Comparison of ENCODE assay signal across 10 cellular contexts in the genomic region with DNA sequence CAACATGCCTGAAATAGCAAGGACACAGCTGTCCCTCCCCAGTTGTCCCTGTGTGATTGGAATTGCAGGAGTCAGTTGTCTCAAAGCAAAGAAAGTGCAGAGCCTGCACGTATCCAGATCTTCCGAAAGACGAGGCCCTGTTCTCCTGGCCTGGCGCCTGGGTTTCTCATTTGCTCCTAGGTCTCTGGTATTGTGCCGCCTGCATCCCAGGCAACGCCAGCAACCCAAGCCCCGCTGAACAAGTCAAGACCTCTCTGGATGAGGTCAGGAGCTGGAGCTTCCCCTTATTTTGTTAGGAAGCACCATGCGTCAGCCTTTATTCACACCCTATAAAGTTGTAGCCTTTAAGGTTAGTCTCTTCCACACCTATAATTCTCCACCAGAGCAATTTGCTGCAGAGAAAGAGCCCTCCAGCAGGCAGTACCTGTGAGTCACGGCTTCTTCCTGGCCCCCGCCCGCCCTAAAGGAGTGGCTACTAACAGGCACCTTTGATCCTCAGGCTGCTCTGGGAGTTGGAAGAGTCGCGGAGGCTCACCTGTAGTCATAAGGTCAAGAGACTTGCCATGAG.
DNase-seq lines count a peak whose midpoint lies in the region; ATAC-seq, FAIRE-seq and TF ChIP-seq lines count a peak whose summit lies in the region.
"Had no signal": no experiment of that assay in that cellular context is flagged by ENCODE, and none has a peak within 500 bp of the region (broad histone marks: within the 10 kb centered on the region; RNA-seq: fewer than 3 reads in every experiment).

No MANE protein-coding gene starts in this region.

- H3K9me3 ChIP-seq in stomach, result no peaks in the 10 kb centered on the region

- peak; percentile 90 for ATAC-seq in left colon
- ATAC-seq in HG02870 (IDR thresholded peaks at IDR 0.05; ENCODE audit: unreplicated experiment), result no peak
- ATAC-seq in activated T-cell treated with anti-CD3 and anti-CD28 coated beads, Interleukin-2, amount 50 U/mL, for 4 hours, result no peak

- H3K27me3 Mint-ChIP-seq in activated T-cell treated with anti-CD3 and anti-CD28 coated beads, Interleukin-2, amount 50 U/mL, for 4 hours (ENCODE audit: low read depth), result no peaks in the 10 kb centered on the region

- peak; percentile 98 for DNase-seq in HPDE6-E6E7 (ENCODE audit: extremely low spot score)
- peak; percentile 100 for DNase-seq in bronchial epithelial cell (ENCODE audit: low read depth)
- DNase-seq in left colon, result peak; percentile 85 to 93
- DNase-seq in stomach, result peak; percentile 63
- DNase-seq in activated T-cell treated with anti-CD3 and anti-CD28 coated beads, Interleukin-2, amount 50 U/mL, for 4 hours, result no peak
- DNase-seq in D721Med (ENCODE audit: insufficient read length, low spot score), result no peak
- no peak for DNase-seq in OCI-M1 (lab: John Stamatoyannopoulos, UW)

- no peak for TF ChIP-seq POLR2A in stomach (IDR thresholded peaks at IDR 0.05)

- peaks cover 2% of the 10 kb centered on the region for H3K4me1 Mint-ChIP-seq in activated T-cell treated with anti-CD3 and anti-CD28 coated beads, Interleukin-2, amount 50 U/mL, for 4 hours (ENCODE audit: low read depth)

- intact Hi-C loops in left colon (cut with DNase I, micrococcal nuclease), result no loop called here
- intact Hi-C loops in stomach (cut with DNase I; ENCODE audit: low total_unique reads), result no loop called here

- no peaks in the 10 kb centered on the region for H3K27me3 ChIP-seq in bronchial epithelial cell (ENCODE audit: control insufficient read depth, insufficient read depth, low read length)
- no peaks in the 10 kb centered on the region for H3K27me3 ChIP-seq in stomach

- TF ChIP-seq EP300 in stomach (IDR thresholded peaks at IDR 0.05), result peak; percentile 53

- H3K4me3 Mint-ChIP-seq in activated T-cell treated with anti-CD3 and anti-CD28 coated beads, Interleukin-2, amount 50 U/mL, for 4 hours, result no peak overlapping the region

- 58 to 85% (median 73%) methylated on average over 13 of the region's 13 CpGs for WGBS in stomach, 5 donors

- H3K4me3 ChIP-seq in bronchial epithelial cell (ENCODE audit: low read depth, low read length) (no peak overlapping the region), stomach (no peak overlapping the region)

- H3K27ac ChIP-seq in stomach, result peak overlapping the region; percentile 43 to 96 (median 91)

- no peaks in the 10 kb centered on the region for H3K36me3 ChIP-seq in bronchial epithelial cell (ENCODE audit: control insufficient read depth, insufficient read depth, low read length)
- no peaks in the 10 kb centered on the region for H3K36me3 ChIP-seq in stomach

- FAIRE-seq in bronchial epithelial cell (lab: Jason Lieb, UNC), result no peak
- no peak for FAIRE-seq in D721Med (lab: Jason Lieb, UNC)
- FAIRE-seq: endometrium, HTR-8/SVneo had no signal

- peaks cover 22 to 39% (median 27%) of the 10 kb centered on the region in 4 donors for H3K4me1 ChIP-seq in stomach

- no peaks in the 10 kb centered on the region for H3K36me3 Mint-ChIP-seq in activated T-cell treated with anti-CD3 and anti-CD28 coated beads, Interleukin-2, amount 50 U/mL, for 4 hours (ENCODE audit: insufficient read depth)

- TF ChIP-seq CTCF in bronchial epithelial cell (IDR thresholded peaks at IDR 0.05; ENCODE audit: insufficient read depth, low read length, severe bottlenecking), result no peak
- no peak for TF ChIP-seq CTCF in stomach (IDR thresholded peaks at IDR 0.05)
- no peak for TF ChIP-seq CTCF in D721Med (IDR thresholded peaks at IDR 0.05; ENCODE audit: insufficient read depth, missing control alignments)

- no peaks in the 10 kb centered on the region for H3K9me3 Mint-ChIP-seq in activated T-cell treated with anti-CD3 and anti-CD28 coated beads, Interleukin-2, amount 50 U/mL, for 4 hours

Comparison
In these comparisons a context has a peak if more than half of its experiments do, and no peak if none do; other contexts are left out.
1. DNase-seq: peak in HPDE6-E6E7 (single experiment), bronchial epithelial cell (single experiment), left colon (2 of 2) and stomach (single experiment); none in activated T-cell treated with anti-CD3 and anti-CD28 coated beads, Interleukin-2, amount 50 U/mL, for 4 hours (single experiment), D721Med (single experiment) and OCI-M1 (single experiment).